17 cellular contexts compared by ENCODE assay signal in the genomic region with DNA sequence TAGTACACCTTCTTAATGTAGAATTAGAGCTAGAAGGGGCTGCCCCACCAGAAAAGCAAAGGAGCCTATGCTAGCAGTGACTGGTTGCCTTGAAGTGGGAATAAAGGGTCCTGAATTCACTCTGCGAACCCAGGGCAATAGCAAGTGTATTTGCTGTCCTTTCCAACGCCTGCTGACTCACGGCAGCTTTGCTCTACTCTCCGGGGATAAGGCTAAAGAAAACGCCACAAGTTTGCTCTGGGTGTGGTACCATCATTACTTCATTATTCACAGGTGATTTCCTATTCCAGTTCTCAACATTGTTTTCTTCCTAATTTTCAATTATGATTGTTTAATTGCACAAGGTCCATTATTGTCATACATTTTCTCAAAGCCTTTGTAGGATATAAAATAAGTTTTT.
DNase-seq lines count a peak whose midpoint lies in the region; ATAC-seq and TF ChIP-seq lines count a peak whose summit lies in the region.
"Had no signal": no experiment of that assay in that cellular context is flagged by ENCODE, and none has a peak within 500 bp of the region (broad histone marks: within the 10 kb centered on the region; RNA-seq: fewer than 3 reads in every experiment).

No MANE protein-coding gene starts in this region.

- H3K4me3 ChIP-seq in dorsolateral prefrontal cortex: no peak overlapping the region
- H3K4me3 ChIP-seq: GM23338 had no signal

- no peaks in the 10 kb centered on the region for H3K27me3 Mint-ChIP-seq in IgD-negative memory B cell
- H3K27me3 Mint-ChIP-seq in progenitor cell of endocrine pancreas: no peaks in the 10 kb centered on the region

- peak overlapping the region in 2 of 4 donors; percentile 4 to 19 for H3K4me3 Mint-ChIP-seq in IgD-negative memory B cell
- H3K4me3 Mint-ChIP-seq in progenitor cell of endocrine pancreas (ENCODE audit: low read depth): no peak overlapping the region
- H3K4me3 Mint-ChIP-seq: GM23338 had no signal

- H3K36me3 Mint-ChIP-seq in IgD-negative memory B cell (peaks cover 15% of the 10 kb centered on the region), progenitor cell of endocrine pancreas (ENCODE audit: insufficient read depth) (peaks cover 17% of the 10 kb centered on the region)

- intact Hi-C loops in dorsolateral prefrontal cortex (cut with DNase I): no loop called here

- peak overlapping the region in 37 of 59 donors; percentile 1 to 89 (median 59) for H3K27ac ChIP-seq in dorsolateral prefrontal cortex

- TF ChIP-seq CTCF in dorsolateral prefrontal cortex (IDR thresholded peaks at IDR 0.05 in 54 of 56, conservative IDR thresholded peaks at IDR 0.05 in 2 of 56; ENCODE audit: low read depth in 1 of 56, partially characterized antibody in 56 of 56) (no peak), progenitor cell of endocrine pancreas (IDR thresholded peaks at IDR 0.05; ENCODE audit: unreplicated experiment) (no peak)

- H3K9me3 Mint-ChIP-seq in IgD-negative memory B cell (peaks cover 0 to 13% (median 6%) of the 10 kb centered on the region in 3 donors), progenitor cell of endocrine pancreas (ENCODE audit: low read depth) (peaks cover 11% of the 10 kb centered on the region)
- H3K9me3 Mint-ChIP-seq: GM23338 had no signal

- H3K4me1 Mint-ChIP-seq in IgD-negative memory B cell (peaks cover 54 to 60% (median 55%) of the 10 kb centered on the region in 3 donors), progenitor cell of endocrine pancreas (ENCODE audit: low read depth) (peaks cover 51% of the 10 kb centered on the region)

- peak overlapping the region in 2 of 3 donors; percentile 24 to 64 for H3K27ac Mint-ChIP-seq in IgD-negative memory B cell
- H3K27ac Mint-ChIP-seq in progenitor cell of endocrine pancreas: peak overlapping the region; percentile 85
- H3K27ac Mint-ChIP-seq: GM23338 had no signal

- peak; percentile 78 for DNase-seq in NCI-H748 treated with DMSO at 0.1 percent for 48 hours (lab: John Stamatoyannopoulos, UW)
- no peak for DNase-seq in dorsolateral prefrontal cortex
- DNase-seq in progenitor cell of endocrine pancreas (ENCODE audit: low spot score, unreplicated experiment): no peak
- DNase-seq in 8988T: no peak
- no peak for DNase-seq in NCI-H524 (lab: John Stamatoyannopoulos, UW)
- DNase-seq: HCEC 1CT, IMR-90, Karpas-422, NCI-H1417 treated with DMSO at 0.1 percent for 48 hours, NCI-H187 treated with DMSO at 0.1 percent for 48 hours, NCI-H526 treated with DMSO at 0.1 percent for 48 hours, PC-3, RPMI8226, SIG-M5 had no signal

- ATAC-seq in HG02852 (IDR thresholded peaks at IDR 0.05; ENCODE audit: unreplicated experiment): no peak
- ATAC-seq: GM23338, PC-3 had no signal

- no peaks in the 10 kb centered on the region for H3K27me3 ChIP-seq in dorsolateral prefrontal cortex
